Comparison of ENCODE assay signal across 13 cellular contexts in genomic region chr2:189232759-189233406, GRCh38. TPM values are rescaled to one million over a fixed set of nuclear protein-coding genes. Genes with fewer than 3 reads are reported as not detected.
DNase-seq lines count a peak whose midpoint lies in the region; ATAC-seq and TF ChIP-seq lines count a peak whose summit lies in the region.
"Had no signal": no experiment of that assay in that cellular context is flagged by ENCODE, and none has a peak within 500 bp of the region (broad histone marks: within the 10 kb centered on the region; RNA-seq: fewer than 3 reads in every experiment).

No MANE protein-coding gene starts in this region.

- H3K4me3 ChIP-seq in body of pancreas = no peak overlapping the region
- H3K4me3 ChIP-seq: gastroesophageal sphincter had no signal

- ATAC-seq in GM18502 (IDR thresholded peaks at IDR 0.05; ENCODE audit: poor library complexity, unreplicated experiment) (peak; percentile 89), GM21360 (IDR thresholded peaks at IDR 0.05; ENCODE audit: unreplicated experiment) (peak; percentile 92), HG02973 (IDR thresholded peaks at IDR 0.05; ENCODE audit: unreplicated experiment) (peak; percentile 89), body of pancreas (no peak)
- ATAC-seq in activated T-helper 17 cell treated with anti-CD3 and anti-CD28 coated beads, Interleukin-2, amount 50 U/mL, for 72 hours (replicated peaks) = peak; percentile 29
- ATAC-seq: gastroesophageal sphincter had no signal

- no peak overlapping the region for H3K4me3 Mint-ChIP-seq in activated T-helper 17 cell treated with anti-CD3 and anti-CD28 coated beads, Interleukin-2, amount 50 U/mL, for 72 hours
- H3K4me3 Mint-ChIP-seq in glutamatergic neuron (ENCODE audit: unreplicated experiment) = no peak overlapping the region
- H3K4me3 Mint-ChIP-seq: memory B cell had no signal

- H3K27ac Mint-ChIP-seq in activated T-helper 17 cell treated with anti-CD3 and anti-CD28 coated beads, Interleukin-2, amount 50 U/mL, for 72 hours = peak overlapping the region; percentile 43
- no peak overlapping the region for H3K27ac Mint-ChIP-seq in glutamatergic neuron (ENCODE audit: unreplicated experiment)
- H3K27ac Mint-ChIP-seq: memory B cell had no signal

- H3K27ac ChIP-seq in body of pancreas = no peak overlapping the region
- H3K27ac ChIP-seq: gastroesophageal sphincter had no signal

- TF ChIP-seq POLR2A in body of pancreas (IDR thresholded peaks at IDR 0.05) = no peak

- H3K9me3 ChIP-seq in body of pancreas = no peaks in the 10 kb centered on the region
- H3K9me3 ChIP-seq: gastroesophageal sphincter had no signal

- H3K36me3 ChIP-seq in body of pancreas (replicated peaks in 1 of 2; ENCODE audit: insufficient read depth in 1 of 2, low read depth in 2 of 2) = no peaks in the 10 kb centered on the region
- H3K36me3 ChIP-seq: gastroesophageal sphincter had no signal

- peaks cover 6% of the 10 kb centered on the region for H3K4me1 Mint-ChIP-seq in activated T-helper 17 cell treated with anti-CD3 and anti-CD28 coated beads, Interleukin-2, amount 50 U/mL, for 72 hours
- H3K4me1 Mint-ChIP-seq in glutamatergic neuron (ENCODE audit: low read depth, unreplicated experiment) = no peaks in the 10 kb centered on the region
- H3K4me1 Mint-ChIP-seq: memory B cell had no signal

- no peaks in the 10 kb centered on the region for H3K27me3 Mint-ChIP-seq in activated T-helper 17 cell treated with anti-CD3 and anti-CD28 coated beads, Interleukin-2, amount 50 U/mL, for 72 hours
- no peaks in the 10 kb centered on the region for H3K27me3 Mint-ChIP-seq in glutamatergic neuron (ENCODE audit: unreplicated experiment)
- H3K27me3 Mint-ChIP-seq: memory B cell had no signal

- intact Hi-C loops in body of pancreas (cut with DNase I) = no loop called here

- H3K9me3 Mint-ChIP-seq in activated T-helper 17 cell treated with anti-CD3 and anti-CD28 coated beads, Interleukin-2, amount 50 U/mL, for 72 hours = no peaks in the 10 kb centered on the region
- no peaks in the 10 kb centered on the region for H3K9me3 Mint-ChIP-seq in glutamatergic neuron (ENCODE audit: unreplicated experiment)
- H3K9me3 Mint-ChIP-seq: memory B cell had no signal

- no peaks in the 10 kb centered on the region for H3K36me3 Mint-ChIP-seq in activated T-helper 17 cell treated with anti-CD3 and anti-CD28 coated beads, Interleukin-2, amount 50 U/mL, for 72 hours (ENCODE audit: low read depth)
- no peaks in the 10 kb centered on the region for H3K36me3 Mint-ChIP-seq in glutamatergic neuron (ENCODE audit: unreplicated experiment)
- H3K36me3 Mint-ChIP-seq: memory B cell had no signal

- no peaks in the 10 kb centered on the region for H3K27me3 ChIP-seq in body of pancreas
- H3K27me3 ChIP-seq: gastroesophageal sphincter had no signal

- no peak for DNase-seq in NAMALWA (ENCODE audit: low spot score)
- no peak for DNase-seq in A172 (ENCODE audit: low spot score)
- DNase-seq in body of pancreas = no peak
- no peak for DNase-seq in glutamatergic neuron
- DNase-seq: Calu3, caudate nucleus, MM.1S had no signal

- TF ChIP-seq CTCF in body of pancreas (IDR thresholded peaks at IDR 0.05) (no peak), glutamatergic neuron (IDR thresholded peaks at IDR 0.05; ENCODE audit: partially characterized antibody, unreplicated experiment) (no peak)

- H3K4me1 ChIP-seq in body of pancreas = no peaks in the 10 kb centered on the region
- H3K4me1 ChIP-seq: gastroesophageal sphincter had no signal

RNA-seq across cellular contexts. Expression of gene COL5A2, which starts 53.3 kb away (rescaled TPM):
- total RNA-seq in activated T-helper 17 cell treated with anti-CD3 and anti-CD28 coated beads, Interleukin-2, amount 50 U/mL, for 72 hours = under 1 TPM; 0.32 to 0.77 TPM
- 955 and 1,017 TPM in 2 replicates for total RNA-seq in A172 (2014; rRNA removed; shearing (Covaris generic))
- total RNA-seq in body of pancreas (10 to 100 TPM; 10.1 to 24.1 TPM), glutamatergic neuron (ENCODE audit: unreplicated experiment) (23.7 TPM)

Comparison
In these comparisons a context has a peak if more than half of its experiments do, and no peak if none do; other contexts are left out.
1. RNA of gene COL5A2, which starts 53.3 kb away (total RNA-seq): 955 to 1,017 TPM in A172; 10.1 to 24.1 TPM in body of pancreas, 23.7 TPM in glutamatergic neuron (single experiment) and 0.32 to 0.77 TPM in activated T-helper 17 cell treated with anti-CD3 and anti-CD28 coated beads, Interleukin-2, amount 50 U/mL, for 72 hours; every median in the first group is over 10 times any median in the second.